In the genomic region with DNA sequence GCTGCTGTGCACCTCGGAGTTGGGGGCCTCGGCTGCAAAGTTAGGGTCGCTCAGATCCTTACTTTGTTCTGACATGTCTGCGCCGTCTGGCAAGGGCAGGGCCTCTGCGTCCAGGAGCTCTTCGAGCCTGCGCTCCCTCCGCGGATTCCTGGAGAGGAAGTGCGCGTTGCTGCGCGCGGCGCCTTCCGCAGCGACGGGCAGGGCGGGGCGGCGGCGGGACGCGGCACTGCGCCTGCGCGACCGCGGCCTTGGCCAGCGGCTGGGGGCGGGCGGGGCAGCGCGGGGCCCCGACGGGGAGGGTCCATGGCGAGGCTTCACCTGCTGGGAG, we compare ENCODE assay signal across 8 cellular contexts. TPM values are rescaled to one million over a fixed set of nuclear protein-coding genes. Genes with fewer than 3 reads are reported as not detected.
DNase-seq lines count a peak whose midpoint lies in the region; ATAC-seq and TF ChIP-seq lines count a peak whose summit lies in the region.

NDN (minus strand) TSS at position 163 of the 328 bp plus-strand sequence; CDS start at position 75, 88 bp downstream.

- peak within 1 kb of the TSS; percentile 78 for H3K4me2 ChIP-seq in neural cell (ENCODE audit: low read length)

- H3K4me1 ChIP-seq in Peyer's patch, result no peaks in the 10 kb centered on the region
- H3K4me1 ChIP-seq in CD4-positive, alpha-beta memory T cell (ENCODE audit: insufficient read depth, low read length), result no peaks in the 10 kb centered on the region

- H3K9ac ChIP-seq in neural cell (ENCODE audit: low read length), result peak within 1 kb of the TSS; percentile 75

- H4K20me1 ChIP-seq in neural cell (ENCODE audit: insufficient read depth), result no peaks in the 10 kb centered on the region

- intact Hi-C loops in CD4-positive, alpha-beta memory T cell (cut with micrococcal nuclease), result no loop called here

- H3K27ac ChIP-seq in Peyer's patch (peak within 1 kb of the TSS in 1 of 4 donors; percentile 54), neural cell (ENCODE audit: low read length) (peak within 1 kb of the TSS; percentile 67)
- H3K27ac ChIP-seq in CD4-positive, alpha-beta memory T cell (ENCODE audit: low read depth, low read length), result no peak within 1 kb of the TSS

- H3K27me3 ChIP-seq in Peyer's patch (no peaks in the 10 kb centered on the region), neural cell (ENCODE audit: insufficient read depth, low read depth, low read length) (no peaks in the 10 kb centered on the region)
- no peaks in the 10 kb centered on the region for H3K27me3 ChIP-seq in CD4-positive, alpha-beta memory T cell (ENCODE audit: insufficient read depth, low read length)

- H3K36me3 Mint-ChIP-seq in CD4-positive, alpha-beta memory T cell, result no peaks in the 10 kb centered on the region

- H3K27me3 Mint-ChIP-seq in CD4-positive, alpha-beta memory T cell, result peaks cover 0 to 1% of the 10 kb centered on the region in 2 donors

- POLR2A ChIA-PET in CD4-positive, alpha-beta memory T cell (lab: Charles Lee; ENCODE audit: partially characterized antibody), result no interaction called here

- CTCF ChIA-PET in CD4-positive, alpha-beta memory T cell (lab: Charles Lee; ENCODE audit: partially characterized antibody), result interaction anchor here (0.6 kb wide), 1 partner anchor 1995 kb away, joined by 3 read pairs; no protein-coding TSS in a partner anchor

- H3K36me3 ChIP-seq in Peyer's patch (no peaks in the 10 kb centered on the region), neural cell (ENCODE audit: insufficient read depth, low read length) (no peaks in the 10 kb centered on the region)
- no peaks in the 10 kb centered on the region for H3K36me3 ChIP-seq in CD4-positive, alpha-beta memory T cell (ENCODE audit: insufficient read depth, low read length)

- no peak for TF ChIP-seq EP300 in neural cell (conservative IDR thresholded peaks at IDR 0.05; ENCODE audit: poor library complexity, severe bottlenecking)

- no peak within 1 kb of the TSS for H3K27ac Mint-ChIP-seq in CD4-positive, alpha-beta memory T cell

- no peak for ATAC-seq in GM21381 (IDR thresholded peaks at IDR 0.05; ENCODE audit: unreplicated experiment)
- ATAC-seq in HG03442 (IDR thresholded peaks at IDR 0.05; ENCODE audit: unreplicated experiment), result no peak

- no peak for TF ChIP-seq POLR2A in Peyer's patch (IDR thresholded peaks at IDR 0.05)

- H3K79me2 ChIP-seq in neural cell (replicated peaks; ENCODE audit: insufficient read depth, low read length), result peaks cover 11% of the 10 kb centered on the region

- peaks cover 0 to 8% (median 4%) of the 10 kb centered on the region in 8 donors for H3K9me3 Mint-ChIP-seq in CD4-positive, alpha-beta memory T cell

- peak; percentile 55 for DNase-seq in Ammon's horn (ENCODE audit: low spot score)
- peak in 1 of 3 donors; percentile 68 for DNase-seq in Peyer's patch
- peak; percentile 27 for DNase-seq in fibroblast of the conjunctiva (ENCODE audit: low read depth)
- no peak for DNase-seq in CD4-positive, alpha-beta memory T cell
- DNase-seq in NCI-H1092 treated with DMSO at 0.1 percent for 48 hours (lab: John Stamatoyannopoulos, UW), result no peak

- TF ChIP-seq RAD21 in neural cell (conservative IDR thresholded peaks at IDR 0.05), result no peak

- H2AFZ ChIP-seq in neural cell (ENCODE audit: low read depth, low read length), result no peak within 1 kb of the TSS

- no peaks in the 10 kb centered on the region for H3K9me2 ChIP-seq in neural cell (ENCODE audit: insufficient read depth, low read length)

- H3F3A ChIP-seq in neural cell (ENCODE audit: insufficient read depth, low read length, poor library complexity, severe bottlenecking), result no peaks in the 10 kb centered on the region

- TF ChIP-seq CTCF in Peyer's patch (IDR thresholded peaks at IDR 0.05) (no peak), neural cell (IDR thresholded peaks at IDR 0.05; ENCODE audit: poor library complexity, severe bottlenecking) (no peak)

- H3K4me3 Mint-ChIP-seq in CD4-positive, alpha-beta memory T cell, result no peak within 1 kb of the TSS

- no peaks in the 10 kb centered on the region for H3K9me3 ChIP-seq in Peyer's patch
- no peaks in the 10 kb centered on the region for H3K9me3 ChIP-seq in neural cell (ENCODE audit: low read length)
- H3K9me3 ChIP-seq in CD4-positive, alpha-beta memory T cell (ENCODE audit: control insufficient read depth in 1 of 2, low read length in 2 of 2), result no peaks in the 10 kb centered on the region

- H3K4me1 Mint-ChIP-seq in CD4-positive, alpha-beta memory T cell, result no peaks in the 10 kb centered on the region

- H3K4me3 ChIP-seq in Peyer's patch (peak within 1 kb of the TSS; percentile 22 to 63 (median 44)), neural cell (ENCODE audit: low read length) (peak within 1 kb of the TSS; percentile 75)
- H3K4me3 ChIP-seq in CD4-positive, alpha-beta memory T cell (ENCODE audit: low read length in 2 of 2), result no peak within 1 kb of the TSS

TF ChIP-seq in neural cell, 6 proteins besides CTCF, POLR2A, EP300 and RAD21:
- TF ChIP-seq, protein P1, sequence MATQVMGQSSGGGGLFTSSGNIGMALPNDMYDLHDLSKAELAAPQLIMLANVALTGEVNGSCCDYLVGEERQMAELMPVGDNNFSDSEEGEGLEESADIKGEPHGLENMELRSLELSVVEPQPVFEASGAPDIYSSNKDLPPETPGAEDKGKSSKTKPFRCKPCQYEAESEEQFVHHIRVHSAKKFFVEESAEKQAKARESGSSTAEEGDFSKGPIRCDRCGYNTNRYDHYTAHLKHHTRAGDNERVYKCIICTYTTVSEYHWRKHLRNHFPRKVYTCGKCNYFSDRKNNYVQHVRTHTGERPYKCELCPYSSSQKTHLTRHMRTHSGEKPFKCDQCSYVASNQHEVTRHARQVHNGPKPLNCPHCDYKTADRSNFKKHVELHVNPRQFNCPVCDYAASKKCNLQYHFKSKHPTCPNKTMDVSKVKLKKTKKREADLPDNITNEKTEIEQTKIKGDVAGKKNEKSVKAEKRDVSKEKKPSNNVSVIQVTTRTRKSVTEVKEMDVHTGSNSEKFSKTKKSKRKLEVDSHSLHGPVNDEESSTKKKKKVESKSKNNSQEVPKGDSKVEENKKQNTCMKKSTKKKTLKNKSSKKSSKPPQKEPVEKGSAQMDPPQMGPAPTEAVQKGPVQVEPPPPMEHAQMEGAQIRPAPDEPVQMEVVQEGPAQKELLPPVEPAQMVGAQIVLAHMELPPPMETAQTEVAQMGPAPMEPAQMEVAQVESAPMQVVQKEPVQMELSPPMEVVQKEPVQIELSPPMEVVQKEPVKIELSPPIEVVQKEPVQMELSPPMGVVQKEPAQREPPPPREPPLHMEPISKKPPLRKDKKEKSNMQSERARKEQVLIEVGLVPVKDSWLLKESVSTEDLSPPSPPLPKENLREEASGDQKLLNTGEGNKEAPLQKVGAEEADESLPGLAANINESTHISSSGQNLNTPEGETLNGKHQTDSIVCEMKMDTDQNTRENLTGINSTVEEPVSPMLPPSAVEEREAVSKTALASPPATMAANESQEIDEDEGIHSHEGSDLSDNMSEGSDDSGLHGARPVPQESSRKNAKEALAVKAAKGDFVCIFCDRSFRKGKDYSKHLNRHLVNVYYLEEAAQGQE (IDR thresholded peaks at IDR 0.05; ENCODE audit: borderline replicate concordance), result peak; percentile 54
- TF ChIP-seq POLR2AphosphoS5 (IDR thresholded peaks at IDR 0.05), result peak; percentile 83
- no peak for TF ChIP-seq MXI1 (conservative IDR thresholded peaks at IDR 0.05; ENCODE audit: poor library complexity, severe bottlenecking)
TF ChIP-seq in neural cell: peak in this region for 2.

RNA-seq across cellular contexts. Expression of gene NDN, which starts in this region (rescaled TPM):
- 10 to 100 TPM in 3 of 4 donors, 1 to 10 TPM in 1; 9.9 to 23.8 (median 18.0) TPM for total RNA-seq in Peyer's patch
- 517 and 582 TPM in 2 replicates for polyA plus RNA-seq in neural cell
- polyA minus RNA-seq in neural cell, result 255 and 259 TPM in 2 replicates
- total RNA-seq in CD4-positive, alpha-beta memory T cell, result under 1 TPM in 1 of 2 experiments, not detected in 1; 0.19 TPM
- under 1 TPM in 1 of 2 donors, not detected in 1; 0.73 TPM for polyA plus RNA-seq in CD4-positive, alpha-beta memory T cell

Comparison
In these comparisons a context has a peak if more than half of its experiments do, and no peak if none do; other contexts are left out.
1. RNA of gene NDN (total RNA-seq): 9.9 to 23.8 TPM in Peyer's patch; 0.19 TPM in CD4-positive, alpha-beta memory T cell; every median in the first group is over 4 times any median in the second.
2. RNA of gene NDN (polyA plus RNA-seq): 517 to 582 TPM in neural cell; 0.73 TPM in CD4-positive, alpha-beta memory T cell; every median in the first group is over 100 times any median in the second.
3. DNase-seq: peak in Ammon's horn (single experiment) and fibroblast of the conjunctiva (single experiment); none in CD4-positive, alpha-beta memory T cell (0 of 5) and NCI-H1092 treated with DMSO at 0.1 percent for 48 hours (single experiment).
4. H3K4me3 ChIP-seq: peak in Peyer's patch (4 of 4) and neural cell (single experiment); none in CD4-positive, alpha-beta memory T cell (0 of 2).